22 cellular contexts compared by ENCODE assay signal in genomic region chrX:13140007-13140406, GRCh38.
DNase-seq lines count a peak whose midpoint lies in the region; ATAC-seq, FAIRE-seq and TF ChIP-seq lines count a peak whose summit lies in the region.
"Had no signal": no experiment of that assay in that cellular context is flagged by ENCODE, and none has a peak within 500 bp of the region (broad histone marks: within the 10 kb centered on the region; RNA-seq: fewer than 3 reads in every experiment).

No MANE protein-coding gene starts in this region.

- H3K27ac ChIP-seq in DND-41 (ENCODE audit: low read length), result no peak overlapping the region
- H3K27ac ChIP-seq: 22Rv1, BLaER1, GM23248 had no signal

- no peaks in the 10 kb centered on the region for H3K4me1 ChIP-seq in DND-41 (ENCODE audit: insufficient read depth, low read length)
- H3K4me1 ChIP-seq: BLaER1 had no signal

- no peak overlapping the region for H2AFZ ChIP-seq in DND-41 (ENCODE audit: low read depth, low read length)
- H2AFZ ChIP-seq: GM23248 had no signal

- H3K9ac ChIP-seq in DND-41 (ENCODE audit: low read depth, low read length), result no peak overlapping the region
- H3K9ac ChIP-seq: BLaER1, GM23248 had no signal

- no peaks in the 10 kb centered on the region for H3K36me3 ChIP-seq in DND-41 (ENCODE audit: insufficient read depth, low read length)

- H3K79me2 ChIP-seq in DND-41 (ENCODE audit: insufficient read depth, low read length), result no peaks in the 10 kb centered on the region

- no peaks in the 10 kb centered on the region for H4K20me1 ChIP-seq in DND-41 (ENCODE audit: insufficient read depth, low read length)
- H4K20me1 ChIP-seq: BLaER1 had no signal

- no peaks in the 10 kb centered on the region for H3K9me3 Mint-ChIP-seq in chondrocyte (ENCODE audit: low read depth)
- H3K9me3 Mint-ChIP-seq: CD4-positive, alpha-beta T cell had no signal

- TF ChIP-seq CTCF in DND-41 (IDR thresholded peaks at IDR 0.05; ENCODE audit: borderline replicate concordance, extremely low read depth, low read length, poor library complexity, severe bottlenecking) (no peak), chondrocyte (IDR thresholded peaks at IDR 0.05) (no peak)

- H3K4me3 ChIP-seq in DND-41 (ENCODE audit: low read depth in 1 of 2, low read length in 2 of 2), result no peak overlapping the region
- H3K4me3 ChIP-seq: BLaER1, GM23248 had no signal

- peak; percentile 24; the same call in 1 of the 3 replicates for ATAC-seq in DND-41 (ENCODE audit: insufficient read depth, low read depth)
- ATAC-seq in GM18909 (IDR thresholded peaks at IDR 0.05; ENCODE audit: poor library complexity, unreplicated experiment), result no peak

- no peaks in the 10 kb centered on the region for H3K27me3 ChIP-seq in DND-41 (ENCODE audit: insufficient read depth, low read length, poor library complexity)
- H3K27me3 ChIP-seq: BLaER1 had no signal

- DNase-seq in DND-41 (no peak), HTR-8/SVneo (ENCODE audit: insufficient read length, low spot score) (no peak), chondrocyte (ENCODE audit: low spot score) (peak; percentile 85), HUDEP-2 (lab: John Stamatoyannopoulos, UW; ENCODE audit: unreplicated experiment in 76 of 76) (no peak)
- no peak for DNase-seq in stimulated activated CD4-positive, alpha-beta T cell treated with anti-CD3 and anti-CD28 coated beads, Interleukin-4, amount 100 ng/mL, for 24 hours
- DNase-seq: CD4-positive, alpha-beta T cell; CD8-positive, alpha-beta memory T cell; DMS 273 treated with DMSO at 0.1 percent for 48 hours; DMS53; DMS79 treated with DMSO at 0.1 percent for 48 hours; GM23248; H7; HCEC 1CT had no signal

- peak; percentile 60 for FAIRE-seq in HTR-8/SVneo (lab: Jason Lieb, UNC)
- FAIRE-seq: A204.1, D721Med, G401.6, H1 had no signal

- peaks cover 10% of the 10 kb centered on the region for H3K4me1 Mint-ChIP-seq in chondrocyte (ENCODE audit: low read depth)
- H3K4me1 Mint-ChIP-seq: B cell; CD8-positive, alpha-beta memory T cell had no signal

- peaks cover 3% of the 10 kb centered on the region for H3K36me3 Mint-ChIP-seq in chondrocyte (ENCODE audit: low read depth)
- H3K36me3 Mint-ChIP-seq: CD14-positive monocyte; CD8-positive, alpha-beta memory T cell had no signal

- H3K9me3 ChIP-seq in DND-41 (ENCODE audit: insufficient read depth, low read length, severe bottlenecking), result peaks cover 3% of the 10 kb centered on the region

- no peak overlapping the region for H3K27ac Mint-ChIP-seq in chondrocyte (ENCODE audit: unreplicated experiment)
- H3K27ac Mint-ChIP-seq: B cell; CD14-positive monocyte; CD4-positive, alpha-beta T cell; CD8-positive, alpha-beta memory T cell had no signal

- no peak overlapping the region for H3K4me3 Mint-ChIP-seq in chondrocyte (ENCODE audit: unreplicated experiment)
- H3K4me3 Mint-ChIP-seq: B cell; CD14-positive monocyte; CD4-positive, alpha-beta T cell; CD8-positive, alpha-beta memory T cell had no signal

- H3K4me2 ChIP-seq in DND-41 (ENCODE audit: insufficient read depth, low read length), result no peak overlapping the region
- H3K4me2 ChIP-seq: BLaER1 had no signal

- no peaks in the 10 kb centered on the region for H3K27me3 Mint-ChIP-seq in chondrocyte (ENCODE audit: low read depth)
- H3K27me3 Mint-ChIP-seq: B cell; CD4-positive, alpha-beta T cell had no signal
